In the genomic region with DNA sequence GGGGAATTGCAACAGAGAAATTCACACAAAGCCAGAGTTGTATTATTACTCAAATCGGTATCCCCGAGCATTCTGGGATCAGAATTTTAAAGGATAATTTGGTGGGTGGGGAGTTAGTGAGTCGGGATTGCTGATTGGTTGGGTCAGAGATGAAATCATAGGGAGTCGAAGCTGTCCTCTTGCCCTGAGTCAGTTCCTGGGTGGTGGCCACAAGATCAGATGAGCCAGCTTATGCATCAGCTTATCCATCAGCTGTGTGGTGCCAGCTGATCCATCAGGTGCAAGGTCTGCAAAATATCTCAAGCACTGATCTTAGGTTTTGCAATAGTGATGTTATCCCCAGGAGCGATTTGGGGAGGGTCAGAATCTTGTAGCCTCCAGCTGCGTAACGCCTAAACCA, we compare ENCODE assay signal across 1 cellular context.
TF ChIP-seq lines count a peak whose summit lies in the region.

No MANE protein-coding gene starts in this region.

TF ChIP-seq in K562, 482 proteins besides CTCF, POLR2A, EP300 and RAD21:
- TF ChIP-seq TAF9B (IDR thresholded peaks at IDR 0.05; ENCODE audit: partially characterized antibody) (peak; percentile 47), ZNF707 (CRISPR knock-in tag; conservative IDR thresholded peaks at IDR 0.05) (no peak)
- TF ChIP-seq, protein P1, sequence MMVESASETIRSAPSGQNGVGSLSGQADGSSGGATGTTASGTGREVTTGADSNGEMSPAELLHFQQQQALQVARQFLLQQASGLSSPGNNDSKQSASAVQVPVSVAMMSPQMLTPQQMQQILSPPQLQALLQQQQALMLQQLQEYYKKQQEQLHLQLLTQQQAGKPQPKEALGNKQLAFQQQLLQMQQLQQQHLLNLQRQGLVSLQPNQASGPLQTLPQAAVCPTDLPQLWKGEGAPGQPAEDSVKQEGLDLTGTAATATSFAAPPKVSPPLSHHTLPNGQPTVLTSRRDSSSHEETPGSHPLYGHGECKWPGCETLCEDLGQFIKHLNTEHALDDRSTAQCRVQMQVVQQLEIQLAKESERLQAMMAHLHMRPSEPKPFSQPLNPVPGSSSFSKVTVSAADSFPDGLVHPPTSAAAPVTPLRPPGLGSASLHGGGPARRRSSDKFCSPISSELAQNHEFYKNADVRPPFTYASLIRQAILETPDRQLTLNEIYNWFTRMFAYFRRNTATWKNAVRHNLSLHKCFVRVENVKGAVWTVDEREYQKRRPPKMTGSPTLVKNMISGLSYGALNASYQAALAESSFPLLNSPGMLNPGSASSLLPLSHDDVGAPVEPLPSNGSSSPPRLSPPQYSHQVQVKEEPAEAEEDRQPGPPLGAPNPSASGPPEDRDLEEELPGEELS (CRISPR knock-in tag; IDR thresholded peaks at IDR 0.05; ENCODE audit: borderline replicate concordance), result no peak
TF ChIP-seq in K562: peak in this region for 1.
